Comparison of ENCODE assay signal across 9 cellular contexts in the genomic region with DNA sequence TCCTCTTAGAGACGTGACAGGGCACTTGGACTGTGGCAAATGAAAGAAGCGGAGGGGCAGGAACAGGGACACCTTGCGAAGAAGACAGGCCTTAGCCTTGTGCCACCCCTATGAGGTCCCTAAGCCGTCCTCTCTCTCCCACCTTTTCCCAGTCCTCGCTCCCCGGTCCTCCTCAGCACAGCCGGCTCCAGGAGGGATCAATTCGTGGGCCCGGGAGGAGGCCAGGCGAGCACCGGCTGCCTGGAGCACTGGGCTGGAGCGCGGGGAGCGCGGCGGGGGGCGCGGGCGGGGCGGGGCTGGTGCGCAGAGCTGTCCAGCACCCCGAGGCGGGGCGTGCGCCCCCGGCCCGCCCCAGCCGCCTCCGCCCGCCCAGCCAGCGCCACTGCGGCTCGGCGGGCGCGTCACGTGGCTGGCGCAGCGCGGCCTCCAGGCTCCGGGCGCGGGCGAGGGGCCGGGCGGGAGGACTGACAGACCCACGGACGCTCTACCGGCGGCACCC. TPM values are rescaled to one million over a fixed set of nuclear protein-coding genes. Genes with fewer than 3 reads are reported as not detected.
A peak's percentile ranks its signal among the peaks of the same experiment; 100 is the strongest.
DNase-seq lines count a peak whose midpoint lies in the region; ATAC-seq and TF ChIP-seq lines count a peak whose summit lies in the region.
"Had no signal": no experiment of that assay in that cellular context is flagged by ENCODE, and none has a peak within 500 bp of the region (broad histone marks: within the 10 kb centered on the region; RNA-seq: fewer than 3 reads in every experiment).

A gene with protein sequence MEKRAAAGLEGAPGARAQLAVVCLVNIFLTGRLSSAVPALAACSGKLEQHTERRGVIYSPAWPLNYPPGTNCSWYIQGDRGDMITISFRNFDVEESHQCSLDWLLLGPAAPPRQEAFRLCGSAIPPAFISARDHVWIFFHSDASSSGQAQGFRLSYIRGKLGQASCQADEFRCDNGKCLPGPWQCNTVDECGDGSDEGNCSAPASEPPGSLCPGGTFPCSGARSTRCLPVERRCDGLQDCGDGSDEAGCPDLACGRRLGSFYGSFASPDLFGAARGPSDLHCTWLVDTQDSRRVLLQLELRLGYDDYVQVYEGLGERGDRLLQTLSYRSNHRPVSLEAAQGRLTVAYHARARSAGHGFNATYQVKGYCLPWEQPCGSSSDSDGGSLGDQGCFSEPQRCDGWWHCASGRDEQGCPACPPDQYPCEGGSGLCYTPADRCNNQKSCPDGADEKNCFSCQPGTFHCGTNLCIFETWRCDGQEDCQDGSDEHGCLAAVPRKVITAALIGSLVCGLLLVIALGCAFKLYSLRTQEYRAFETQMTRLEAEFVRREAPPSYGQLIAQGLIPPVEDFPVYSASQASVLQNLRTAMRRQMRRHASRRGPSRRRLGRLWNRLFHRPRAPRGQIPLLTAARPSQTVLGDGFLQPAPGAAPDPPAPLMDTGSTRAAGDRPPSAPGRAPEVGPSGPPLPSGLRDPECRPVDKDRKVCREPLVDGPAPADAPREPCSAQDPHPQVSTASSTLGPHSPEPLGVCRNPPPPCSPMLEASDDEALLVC (plus strand): TSS at position 467 of the 499 bp plus-strand sequence. CDS start 456 bp downstream, outside the sequence.

- DNase-seq in Caco-2, result peak; percentile 43 to 64
- peak; percentile 72 for DNase-seq in NB4 (ENCODE audit: low read depth)
- DNase-seq in amniotic stem cell (lab: John Stamatoyannopoulos, UW), result peak; percentile 4
- DNase-seq in hypothalamus (lab: John Stamatoyannopoulos, UW), result peak in 31 of 51 donors; percentile 4 to 74 (median 44)
- DNase-seq in psoas muscle, result peak; percentile 54 to 72
- DNase-seq in T1000 (lab: John Stamatoyannopoulos, UW), result no peak

- WGBS in psoas muscle, 3 donors, result 4 to 13% (median 4%) methylated on average over 18 to 50 of the region's 50 CpGs

- TF ChIP-seq POLR2A in NB4 (IDR thresholded peaks at IDR 0.05; ENCODE audit: extremely low read depth, insufficient read length), result peak; percentile 21

- H3K4me1 ChIP-seq in Caco-2 (peaks cover 11% of the 10 kb centered on the region; the same call in 1 of the 2 replicates), psoas muscle (peaks cover 9% of the 10 kb centered on the region)

- TF ChIP-seq CTCF in Caco-2 (IDR thresholded peaks at IDR 0.05; ENCODE audit: insufficient read depth in 1 of 2, low read depth in 1 of 2, low read length in 1 of 2, severe bottlenecking in 1 of 2, unreplicated experiment in 1 of 2) (no peak), NB4 (IDR thresholded peaks at IDR 0.05; ENCODE audit: low read depth, low read length) (no peak), psoas muscle (IDR thresholded peaks at IDR 0.05) (no peak)

- no peak within 1 kb of the TSS for H3K27ac Mint-ChIP-seq in Caco-2 (ENCODE audit: unreplicated experiment)

- no peaks in the 10 kb centered on the region for H3K9me3 Mint-ChIP-seq in Caco-2 (ENCODE audit: unreplicated experiment)

- H3K27me3 ChIP-seq in Caco-2 (replicated peaks; ENCODE audit: control insufficient read depth, insufficient read depth, low read length) (no peaks in the 10 kb centered on the region), psoas muscle (ENCODE audit: insufficient read depth in 3 of 3, low read length in 2 of 3) (no peaks in the 10 kb centered on the region)

- no TSS peak for BruUV-seq in Caco-2 (replicated peaks; lab: Mats Ljungman, UMichigan)

- peak within 1 kb of the TSS; percentile 74 for H3K4me3 Mint-ChIP-seq in Caco-2 (ENCODE audit: unreplicated experiment)

- H3K27me3 Mint-ChIP-seq in Caco-2 (ENCODE audit: insufficient read depth, unreplicated experiment), result peaks cover 7% of the 10 kb centered on the region

- H3K36me3 ChIP-seq in Caco-2 (ENCODE audit: control insufficient read depth, insufficient read depth, low read length), result no peaks in the 10 kb centered on the region
- H3K36me3 ChIP-seq in psoas muscle (ENCODE audit: insufficient read depth in 1 of 2, low read depth in 1 of 2), result peaks cover 0 to 24% of the 10 kb centered on the region in 2 donors

- CTCF ChIA-PET in Caco-2 (lab: Charles Lee), result interaction anchor here (0.6 to 2.5 kb wide), 2 partner anchors 10 to 41 kb away, joined by 4 to 11 read pairs; no protein-coding TSS in a partner anchor

- H3K4me3 ChIP-seq in Caco-2 (ENCODE audit: low read depth, low read length) (peak within 1 kb of the TSS; percentile 50), NB4 (ENCODE audit: low read depth, low read length) (peak within 1 kb of the TSS; percentile 60), psoas muscle (peak within 1 kb of the TSS; percentile 81)
- H3K4me3 ChIP-seq: K562 had no signal

- H3K9me3 ChIP-seq in Caco-2 (no peaks in the 10 kb centered on the region), psoas muscle (no peaks in the 10 kb centered on the region)

- peak within 1 kb of the TSS; percentile 34 for H3K27ac ChIP-seq in psoas muscle

- ATAC-seq in psoas muscle (peak; percentile 54 to 81 (median 70)), GM18868 (IDR thresholded peaks at IDR 0.05; ENCODE audit: unreplicated experiment) (no peak), GM18502 (IDR thresholded peaks at IDR 0.05; ENCODE audit: poor library complexity, unreplicated experiment) (no peak)
- ATAC-seq: K562 had no signal

- peaks cover 6% of the 10 kb centered on the region for H3K36me3 Mint-ChIP-seq in Caco-2 (ENCODE audit: insufficient read depth, unreplicated experiment)

- H3K4me1 Mint-ChIP-seq in Caco-2 (ENCODE audit: low read depth, unreplicated experiment), result no peaks in the 10 kb centered on the region

- POLR2A ChIA-PET in Caco-2 (lab: Charles Lee), result no interaction called here

- intact Hi-C loops in Caco-2 (cut with micrococcal nuclease; ENCODE audit: unreplicated experiment), result no loop called here
- intact Hi-C loops in psoas muscle (cut with DNase I), result no loop called here

RNA-seq across cellular contexts. Expression of the gene that starts here (rescaled TPM):
- total RNA-seq in Caco-2 (2022), result 21.3 and 22.8 TPM in 2 replicates
- total RNA-seq in psoas muscle, result 10 to 100 TPM; 16.1 to 23.9 (median 19.6) TPM
- polyA plus RNA-seq in psoas muscle, result 10 to 100 TPM; 10.7 to 25.1 (median 15.9) TPM
- polyA plus RNA-seq: K562 had no signal

Comparison
In these comparisons a context has a peak if more than half of its experiments do, and no peak if none do; other contexts are left out.
1. ATAC-seq: peak in psoas muscle (4 of 4); none in GM18868 (single experiment) and GM18502 (single experiment).
2. Peak in every context shown above with its lines, with median percentiles within 50 percentile points of each other: H3K4me3 ChIP-seq.